1 cellular context compared by ENCODE assay signal in the genomic region with DNA sequence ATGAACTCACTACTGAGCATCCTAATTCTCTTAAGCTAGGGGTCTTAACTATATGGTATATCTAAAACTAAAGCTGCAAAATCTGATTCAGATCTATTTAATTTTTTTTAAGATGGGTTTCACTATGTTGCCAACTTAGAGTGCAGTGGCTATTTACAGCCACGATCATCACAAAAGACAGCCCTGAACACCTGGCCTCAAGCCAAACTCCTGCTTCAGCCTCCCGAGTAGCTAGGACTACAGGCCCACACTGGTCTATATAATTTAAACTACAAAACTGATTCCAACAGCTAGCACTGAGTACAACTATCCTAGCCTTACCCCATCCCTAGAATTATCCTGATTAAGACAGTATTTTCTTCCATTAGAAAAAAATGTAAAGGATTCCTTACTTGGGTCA.
TF ChIP-seq lines count a peak whose summit lies in the region.

No MANE protein-coding gene starts in this region.

TF ChIP-seq in SK-N-SH treated with all-trans-retinoic acid at 6 μM for 48 hours, 23 proteins besides CTCF, POLR2A, EP300 and RAD21 (continued from another document):
- TF ChIP-seq ZFP3 (CRISPR knock-in tag; IDR thresholded peaks at IDR 0.05) (no peak), ZC3H10 (CRISPR knock-in tag; IDR thresholded peaks at IDR 0.05) (no peak), TOX (CRISPR knock-in tag; IDR thresholded peaks at IDR 0.05; ENCODE audit: borderline replicate concordance) (no peak), PATZ1 (CRISPR knock-in tag; IDR thresholded peaks at IDR 0.05; ENCODE audit: borderline replicate concordance) (no peak)
